ENCODE assay signal across 12 cellular contexts in genomic region chr3:127688416-127689265, GRCh38. TPM values are rescaled to one million over a fixed set of nuclear protein-coding genes. Genes with fewer than 3 reads are reported as not detected.
A peak's percentile ranks its signal among the peaks of the same experiment; 100 is the strongest.
DNase-seq lines count a peak whose midpoint lies in the region; ATAC-seq and TF ChIP-seq lines count a peak whose summit lies in the region.
"Had no signal": no experiment of that assay in that cellular context is flagged by ENCODE, and none has a peak within 500 bp of the region (broad histone marks: within the 10 kb centered on the region; RNA-seq: fewer than 3 reads in every experiment).

No MANE protein-coding gene starts in this region.

- peaks cover 5 to 14% of the 10 kb centered on the region in 2 donors for H3K36me3 ChIP-seq in ascending aorta

- H3K27me3 Mint-ChIP-seq in type B pancreatic cell = no peaks in the 10 kb centered on the region

- H3K4me3 ChIP-seq in ascending aorta = no peak overlapping the region

- H3K27ac Mint-ChIP-seq in type B pancreatic cell = peak overlapping the region; percentile 63
- H3K27ac Mint-ChIP-seq: activated naive CD4-positive, alpha-beta T cell treated with anti-CD3 and anti-CD28 coated beads, Interleukin-2, amount 50 U/mL, for 72 hours had no signal

- H3K4me1 ChIP-seq in ascending aorta = peaks cover 29 to 32% of the 10 kb centered on the region in 2 donors

- no peaks in the 10 kb centered on the region for H3K36me3 Mint-ChIP-seq in type B pancreatic cell
- H3K36me3 Mint-ChIP-seq: activated naive CD4-positive, alpha-beta T cell treated with anti-CD3 and anti-CD28 coated beads, Interleukin-2, amount 50 U/mL, for 72 hours had no signal

- H3K27me3 ChIP-seq in ascending aorta = no peaks in the 10 kb centered on the region

- H3K27ac ChIP-seq in ascending aorta = peak overlapping the region; percentile 85 to 89

- ATAC-seq in left lobe of liver (no peak), GM21619 (IDR thresholded peaks at IDR 0.05; ENCODE audit: unreplicated experiment) (no peak)
- ATAC-seq: activated naive CD4-positive, alpha-beta T cell treated with anti-CD3 and anti-CD28 coated beads, Interleukin-2, amount 50 U/mL, for 72 hours had no signal

- H3K9me3 Mint-ChIP-seq in type B pancreatic cell = no peaks in the 10 kb centered on the region
- H3K9me3 Mint-ChIP-seq: activated naive CD4-positive, alpha-beta T cell treated with anti-CD3 and anti-CD28 coated beads, Interleukin-2, amount 50 U/mL, for 72 hours; neural crest cell had no signal

- H3K9me3 ChIP-seq in ascending aorta = no peaks in the 10 kb centered on the region

- peak; percentile 12 for DNase-seq in activated T-cell treated with anti-CD3 and anti-CD28 coated beads, Interleukin-2, amount 50 U/mL, for 1 hour
- DNase-seq in activated T-cell treated with anti-CD3 and anti-CD28 coated beads, Interleukin-2, amount 50 U/mL, for 48 hours = no peak
- peak in 1 of 2 donors; percentile 72 for DNase-seq in ascending aorta (ENCODE audit: low spot score in 2 of 2)
- DNase-seq in left lobe of liver (ENCODE audit: low spot score) = peak; percentile 44
- no peak for DNase-seq in type B pancreatic cell (ENCODE audit: extremely low spot score, unreplicated experiment)
- no peak for DNase-seq in stimulated activated naive CD4-positive, alpha-beta T cell treated with Interleukin-2 at 50 U/mL for 16 hours (lab: John Stamatoyannopoulos, UW)
- DNase-seq in effector CD4-positive, alpha-beta T cell = no peak
- DNase-seq: MV-4-11; stimulated activated CD8-positive, alpha-beta memory T cell treated with anti-CD3 and anti-CD28 coated beads, Interleukin-4, amount 100 ng/mL, for 48 hours had no signal

- no peak for TF ChIP-seq CTCF in ascending aorta (IDR thresholded peaks at IDR 0.05)
- no peak for TF ChIP-seq CTCF in type B pancreatic cell (conservative IDR thresholded peaks at IDR 0.05)

- H3K4me1 Mint-ChIP-seq in type B pancreatic cell (ENCODE audit: unreplicated experiment) = peaks cover 12% of the 10 kb centered on the region

- intact Hi-C loops in ascending aorta (cut with DNase I) = no loop called here

- no peak overlapping the region for H3K4me3 Mint-ChIP-seq in type B pancreatic cell
- H3K4me3 Mint-ChIP-seq: neural crest cell had no signal

RNA-seq across cellular contexts. Expression of gene ABTB1, which starts 15.9 kb away (rescaled TPM):
- 61.7 TPM for total RNA-seq in ascending aorta
- 16.3 TPM for total RNA-seq in left lobe of liver
- 11.6 and 17.8 TPM in 2 replicates for total RNA-seq in type B pancreatic cell (ENCODE audit: low replicate concordance)

RNA-seq across cellular contexts. Expression of gene PODXL2, which starts 59.7 kb away (rescaled TPM):
- 1.6 TPM for total RNA-seq in ascending aorta
- total RNA-seq in left lobe of liver = 1.5 TPM
- 24.8 and 48.9 TPM in 2 replicates for total RNA-seq in type B pancreatic cell (ENCODE audit: low replicate concordance)

Comparison
In these comparisons a context has a peak if more than half of its experiments do, and no peak if none do; other contexts are left out.
1. DNase-seq: peak in activated T-cell treated with anti-CD3 and anti-CD28 coated beads, Interleukin-2, amount 50 U/mL, for 1 hour (single experiment) and left lobe of liver (single experiment); none in activated T-cell treated with anti-CD3 and anti-CD28 coated beads, Interleukin-2, amount 50 U/mL, for 48 hours (0 of 2), type B pancreatic cell (single experiment), stimulated activated naive CD4-positive, alpha-beta T cell treated with Interleukin-2 at 50 U/mL for 16 hours (single experiment) and effector CD4-positive, alpha-beta T cell (single experiment).